In genomic region chr1:32201011-32201855, GRCh38 we compare ENCODE assay signal across 8 cellular contexts. TPM values are rescaled to one million over a fixed set of nuclear protein-coding genes. Genes with fewer than 3 reads are reported as not detected.
DNase-seq lines count a peak whose midpoint lies in the region; ATAC-seq and TF ChIP-seq lines count a peak whose summit lies in the region.

No MANE protein-coding gene starts in this region.

- DNase-seq in GM12865 (ENCODE audit: low read depth) (peak; percentile 85), SW480 (ENCODE audit: low spot score) (peak; percentile 36), left ventricle myocardium superior (peak; percentile 80), retinal pigment epithelial cell (ENCODE audit: low read depth) (no peak)
- DNase-seq in activated naive CD8-positive, alpha-beta T cell treated with anti-CD3 and anti-CD28 coated beads, Interleukin-2, amount 50 U/mL, for 16 hours (ENCODE audit: low read depth, low spot score): peak; percentile 46

- ATAC-seq in HG03097 (IDR thresholded peaks at IDR 0.05; ENCODE audit: low FRiP score, unreplicated experiment) (peak; percentile 33), left ventricle myocardium superior (peak; percentile 55), GM19397 (IDR thresholded peaks at IDR 0.05; ENCODE audit: unreplicated experiment) (no peak), HG03139 (IDR thresholded peaks at IDR 0.05; ENCODE audit: unreplicated experiment) (no peak)

- no peak for TF ChIP-seq CTCF in GM12865 (IDR thresholded peaks at IDR 0.05; ENCODE audit: insufficient read depth, low read depth, low read length, missing control alignments)
- peak; percentile 18 for TF ChIP-seq CTCF in retinal pigment epithelial cell (conservative IDR thresholded peaks at IDR 0.05; ENCODE audit: low read depth, low read length)

- H3K4me3 ChIP-seq in GM12865 (ENCODE audit: low read depth, low read length): peak overlapping the region; percentile 82
- peak overlapping the region; percentile 73 for H3K4me3 ChIP-seq in retinal pigment epithelial cell (ENCODE audit: low read length)

- intact Hi-C loops in left ventricle myocardium superior (cut with micrococcal nuclease): no loop called here

RNA-seq across cellular contexts. Expression of gene CCDC28B, which starts 0.8 kb away (rescaled TPM):
- total RNA-seq in left ventricle myocardium superior: 33.2 TPM

RNA-seq across cellular contexts. Expression of gene IQCC, which starts 4.2 kb away (rescaled TPM):
- total RNA-seq in left ventricle myocardium superior: 0.92 TPM

RNA-seq across cellular contexts. Expression of gene DCDC2B, which starts 7.7 kb away (rescaled TPM):
- total RNA-seq in left ventricle myocardium superior: not detected

RNA-seq across cellular contexts. Expression of gene TMEM234, which starts 20.9 kb away (rescaled TPM):
- 7.4 TPM for total RNA-seq in left ventricle myocardium superior

RNA-seq across cellular contexts. Expression of gene EIF3I, which starts 21.0 kb away (rescaled TPM):
- 104 TPM for total RNA-seq in left ventricle myocardium superior

Comparison
In these comparisons a context has a peak if more than half of its experiments do, and no peak if none do; other contexts are left out.
1. ATAC-seq: peak in HG03097 (single experiment) and left ventricle myocardium superior (single experiment); none in GM19397 (single experiment) and HG03139 (single experiment).